ENCODE assay signal across 8 cellular contexts in genomic region chr15:64842986-64843561, GRCh38. TPM values are rescaled to one million over a fixed set of nuclear protein-coding genes. Genes with fewer than 3 reads are reported as not detected.
DNase-seq lines count a peak whose midpoint lies in the region; ATAC-seq and TF ChIP-seq lines count a peak whose summit lies in the region.

No MANE protein-coding gene starts in this region.

- intact Hi-C loops in upper lobe of right lung (cut with DNase I), result no loop called here

- H3K4me1 ChIP-seq in OCI-LY1 (ENCODE audit: insufficient read depth, low read length, severe bottlenecking), result peaks cover 54% of the 10 kb centered on the region
- H3K4me1 ChIP-seq in lung (ENCODE audit: control insufficient read depth in 2 of 2, insufficient read depth in 2 of 2, low read length in 2 of 2), result peaks cover 0 to 21% of the 10 kb centered on the region in 2 donors
- peaks cover 36% of the 10 kb centered on the region for H3K4me1 ChIP-seq in upper lobe of right lung

- WGBS in lung, 2 donors, result 11 to 26% methylated on average over 7 of the region's 7 CpGs

- DNase-seq in GM06990 (ENCODE audit: extremely low read depth, insufficient read length), result no peak
- peak in 1 of 61 donors; percentile 18 for DNase-seq in caudate nucleus (lab: John Stamatoyannopoulos, UW)
- no peak for DNase-seq in lung (ENCODE audit: low spot score)
- peak; percentile 80 for DNase-seq in upper lobe of right lung
- DNase-seq in H4 (ENCODE audit: low spot score), result no peak

- TF ChIP-seq CTCF in GM06990 (IDR thresholded peaks at IDR 0.05; ENCODE audit: insufficient read depth, low read length, poor library complexity, severe bottlenecking), result peak; percentile 6
- TF ChIP-seq CTCF in OCI-LY1 (IDR thresholded peaks at IDR 0.05; ENCODE audit: low read length), result no peak
- TF ChIP-seq CTCF in lung (IDR thresholded peaks at IDR 0.05; ENCODE audit: control extremely low read depth, extremely low read depth), result no peak
- no peak for TF ChIP-seq CTCF in upper lobe of right lung (IDR thresholded peaks at IDR 0.05)

- H3K4me2 ChIP-seq in OCI-LY1 (ENCODE audit: low read length), result peak overlapping the region; percentile 80

- peak overlapping the region; percentile 93 for H3K9ac ChIP-seq in OCI-LY1 (ENCODE audit: low read length)

- H3K9me3 ChIP-seq in OCI-LY1 (ENCODE audit: low read length) (no peaks in the 10 kb centered on the region), lung (ENCODE audit: control insufficient read depth in 2 of 2, insufficient read depth in 1 of 2, low read length in 1 of 2) (no peaks in the 10 kb centered on the region), upper lobe of right lung (no peaks in the 10 kb centered on the region)

- no peaks in the 10 kb centered on the region for H3K9me2 ChIP-seq in OCI-LY1 (ENCODE audit: low read depth, low read length)

- ATAC-seq in lung (ENCODE audit: insufficient read depth, low FRiP score) (no peak), upper lobe of right lung (peak; percentile 29), HG02840 (IDR thresholded peaks at IDR 0.05; ENCODE audit: low FRiP score, unreplicated experiment) (no peak), GM21619 (IDR thresholded peaks at IDR 0.05; ENCODE audit: unreplicated experiment) (no peak)

- H3K4me3 ChIP-seq in GM06990 (replicated peaks; ENCODE audit: low read depth, low read length) (peak overlapping the region; percentile 98), OCI-LY1 (ENCODE audit: low read depth, low read length, poor library complexity, severe bottlenecking) (peak overlapping the region; percentile 90), lung (peak overlapping the region; percentile 86), upper lobe of right lung (peak overlapping the region; percentile 87)

- peak overlapping the region; percentile 66 for H3K27ac ChIP-seq in OCI-LY1 (ENCODE audit: low read depth, low read length, poor library complexity, severe bottlenecking)
- H3K27ac ChIP-seq in caudate nucleus (ENCODE audit: low read depth, low read length), result peak overlapping the region; percentile 88
- H3K27ac ChIP-seq in lung (ENCODE audit: low read depth in 1 of 2, low read length in 1 of 2), result peak overlapping the region; percentile 72 to 91
- H3K27ac ChIP-seq in upper lobe of right lung, result peak overlapping the region; percentile 95

- H3K36me3 ChIP-seq in GM06990 (ENCODE audit: control insufficient read depth, insufficient read depth, low read length), result peaks cover 4% of the 10 kb centered on the region
- H3K36me3 ChIP-seq in OCI-LY1 (ENCODE audit: insufficient read depth, low read length), result peaks cover under 1% of the 10 kb centered on the region; the same call in 1 of the 2 replicates
- no peaks in the 10 kb centered on the region for H3K36me3 ChIP-seq in lung (ENCODE audit: control insufficient read depth in 2 of 2, insufficient read depth in 2 of 2, low read length in 2 of 2)
- H3K36me3 ChIP-seq in upper lobe of right lung, result peaks cover 6% of the 10 kb centered on the region

- no peaks in the 10 kb centered on the region for H3F3A ChIP-seq in OCI-LY1 (ENCODE audit: insufficient read depth, low read length)

- H3K27me3 ChIP-seq in GM06990 (replicated peaks; ENCODE audit: control insufficient read depth, insufficient read depth, low read length) (no peaks in the 10 kb centered on the region), OCI-LY1 (ENCODE audit: insufficient read depth, low read length) (no peaks in the 10 kb centered on the region), lung (ENCODE audit: control insufficient read depth, insufficient read depth) (no peaks in the 10 kb centered on the region), upper lobe of right lung (no peaks in the 10 kb centered on the region)

- no peaks in the 10 kb centered on the region for H3K79me2 ChIP-seq in OCI-LY1 (ENCODE audit: insufficient read depth, low read length)

- no peaks in the 10 kb centered on the region for H4K20me1 ChIP-seq in OCI-LY1 (ENCODE audit: insufficient read depth, low read length)

- no peak overlapping the region for H2AFZ ChIP-seq in OCI-LY1 (ENCODE audit: low read length)

RNA-seq across cellular contexts. Expression of gene PLEKHO2, which starts 1.4 kb away (rescaled TPM):
- 10 to 100 TPM; 25.6 to 84.1 TPM for total RNA-seq in lung
- polyA plus RNA-seq in lung, result 10 to 100 TPM; 36.9 to 75.3 TPM
- 62.8 TPM for total RNA-seq in upper lobe of right lung
- total RNA-seq in H4 (2014; rRNA removed; shearing (Covaris generic)), result 5.5 and 7.6 TPM in 2 replicates

RNA-seq across cellular contexts. Expression of gene PIF1, which starts 17.6 kb away (rescaled TPM):
- 1 to 10 TPM; 1.1 to 2.4 TPM for total RNA-seq in lung
- polyA plus RNA-seq in lung, result 1 to 10 TPM; 1.1 to 1.4 TPM
- 0.67 TPM for total RNA-seq in upper lobe of right lung
- total RNA-seq in H4 (2014; rRNA removed; shearing (Covaris generic)), result 5.4 and 15.5 TPM in 2 replicates
